Comparison of ENCODE assay signal across 16 cellular contexts in the genomic region with DNA sequence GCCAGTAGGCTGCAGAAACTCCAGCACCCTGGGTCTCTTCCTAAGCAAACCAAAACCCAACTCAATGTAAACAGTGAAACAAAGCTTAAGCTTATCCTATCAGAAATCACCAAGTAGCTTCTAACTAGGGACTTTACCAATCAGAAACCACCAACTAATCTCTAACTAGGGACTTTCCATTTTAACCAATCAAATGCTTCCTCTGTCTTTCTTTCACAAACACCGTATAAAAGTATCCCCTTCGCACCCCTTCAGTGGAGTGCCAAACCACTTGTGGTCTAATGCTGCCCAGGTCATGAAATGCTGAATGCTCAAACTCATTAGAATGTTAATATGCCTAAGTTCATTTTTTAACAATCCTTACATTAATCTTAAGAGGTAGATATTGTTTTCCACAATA.
A peak's percentile ranks its signal among the peaks of the same experiment; 100 is the strongest.
DNase-seq lines count a peak whose midpoint lies in the region; ATAC-seq and TF ChIP-seq lines count a peak whose summit lies in the region.
"Had no signal": no experiment of that assay in that cellular context is flagged by ENCODE, and none has a peak within 500 bp of the region (broad histone marks: within the 10 kb centered on the region; RNA-seq: fewer than 3 reads in every experiment).

No MANE protein-coding gene starts in this region.

- H3K4me1 ChIP-seq in foreskin keratinocyte (peaks cover 41% of the 10 kb centered on the region), right cardiac atrium (ENCODE audit: control insufficient read depth, insufficient read depth, low read length) (no peaks in the 10 kb centered on the region)
- H3K4me1 ChIP-seq: left ventricle myocardium inferior had no signal

- ATAC-seq in GM18873 (IDR thresholded peaks at IDR 0.05; ENCODE audit: low FRiP score, unreplicated experiment), result peak; percentile 51
- ATAC-seq in GM21619 (IDR thresholded peaks at IDR 0.05; ENCODE audit: unreplicated experiment), result peak; percentile 52
- ATAC-seq in HG03457 (IDR thresholded peaks at IDR 0.05; ENCODE audit: unreplicated experiment), result peak; percentile 59
- ATAC-seq in foreskin keratinocyte, result no peak
- no peak for ATAC-seq in right cardiac atrium
- ATAC-seq in HG02885 (IDR thresholded peaks at IDR 0.05; ENCODE audit: poor library complexity, unreplicated experiment), result no peak
- ATAC-seq: naive thymus-derived CD4-positive, alpha-beta T cell had no signal

- TF ChIP-seq CTCF in foreskin keratinocyte (conservative IDR thresholded peaks at IDR 0.05), result no peak
- no peak for TF ChIP-seq CTCF in coronary artery (IDR thresholded peaks at IDR 0.05)

- H3K27ac ChIP-seq in foreskin keratinocyte (peak overlapping the region; percentile 98), right cardiac atrium (ENCODE audit: low read length) (no peak overlapping the region), substantia nigra (ENCODE audit: low read depth, low read length, poor library complexity, severe bottlenecking) (no peak overlapping the region), coronary artery (no peak overlapping the region)
- H3K27ac ChIP-seq: left ventricle myocardium inferior, SJCRH30 had no signal

- H3K27me3 ChIP-seq in foreskin keratinocyte (no peaks in the 10 kb centered on the region), right cardiac atrium (ENCODE audit: control insufficient read depth, insufficient read depth) (no peaks in the 10 kb centered on the region)
- H3K27me3 ChIP-seq: SJCRH30, tibial artery had no signal

- H3K9me3 ChIP-seq in right cardiac atrium (ENCODE audit: control insufficient read depth, low read length), result no peaks in the 10 kb centered on the region
- H3K9me3 ChIP-seq: left ventricle myocardium inferior, SJCRH30, tibial artery had no signal

- 87% methylated on average over 2 of the region's 2 CpGs for WGBS in right cardiac atrium

- intact Hi-C loops in right cardiac atrium (cut with DNase I), result no loop called here

- no peak for DNase-seq in foreskin keratinocyte
- DNase-seq in right cardiac atrium, result no peak
- no peak for DNase-seq in substantia nigra (lab: John Stamatoyannopoulos, UW)
- no peak for DNase-seq in coronary artery (ENCODE audit: low spot score)
- DNase-seq: activated CD4-positive, alpha-beta T cell treated with anti-CD3 and anti-CD28 coated beads, Interleukin-2, amount 10 ng/mL, durations not matched to agents 7 days and 5 days; dermis blood vessel endothelial cell; H9; left ventricle myocardium inferior; naive thymus-derived CD4-positive, alpha-beta T cell; NCI-H2171; SJCRH30; tibial artery had no signal

- H3K4me3 ChIP-seq in right cardiac atrium (ENCODE audit: low read length), result no peak overlapping the region
- H3K4me3 ChIP-seq in coronary artery, result no peak overlapping the region
- H3K4me3 ChIP-seq: left ventricle myocardium inferior, SJCRH30, tibial artery had no signal

Comparison
In these comparisons a context has a peak if more than half of its experiments do, and no peak if none do; other contexts are left out.
1. ATAC-seq: peak in GM18873 (single experiment), GM21619 (single experiment) and HG03457 (single experiment); none in foreskin keratinocyte (single experiment), right cardiac atrium (0 of 2) and HG02885 (single experiment).